Comparison of ENCODE assay signal across 16 cellular contexts in genomic region chr21:33847586-33848251, GRCh38.
DNase-seq lines count a peak whose midpoint lies in the region; ATAC-seq and TF ChIP-seq lines count a peak whose summit lies in the region.
"Had no signal": no experiment of that assay in that cellular context is flagged by ENCODE, and none has a peak within 500 bp of the region (broad histone marks: within the 10 kb centered on the region; RNA-seq: fewer than 3 reads in every experiment).

No MANE protein-coding gene starts in this region.

- WGBS in suprapubic skin = 92% methylated on average over 17 of the region's 19 CpGs

- no peak for ATAC-seq in HG03457 (IDR thresholded peaks at IDR 0.05; ENCODE audit: unreplicated experiment)
- ATAC-seq in left lung = no peak
- ATAC-seq: A549 had no signal

- no peaks in the 10 kb centered on the region; the same call in 1 of the 2 replicates for H3K36me3 ChIP-seq in OCI-LY1 (ENCODE audit: insufficient read depth, low read length)
- H3K36me3 ChIP-seq in SU-DHL-6 (ENCODE audit: low read length) = no peaks in the 10 kb centered on the region
- no peaks in the 10 kb centered on the region for H3K36me3 ChIP-seq in skeletal muscle tissue (ENCODE audit: control insufficient read depth in 3 of 3, insufficient read depth in 3 of 3, low read length in 3 of 3)
- H3K36me3 ChIP-seq in suprapubic skin = no peaks in the 10 kb centered on the region
- H3K36me3 ChIP-seq in left lung = no peaks in the 10 kb centered on the region
- H3K36me3 ChIP-seq: SJSA1 had no signal

- H3K9me3 ChIP-seq in OCI-LY1 (ENCODE audit: low read length) (no peaks in the 10 kb centered on the region), SU-DHL-6 (ENCODE audit: insufficient read depth, low read length) (no peaks in the 10 kb centered on the region), skeletal muscle tissue (ENCODE audit: control insufficient read depth in 3 of 3, low read length in 3 of 3) (no peaks in the 10 kb centered on the region), suprapubic skin (peaks cover 3% of the 10 kb centered on the region), left lung (no peaks in the 10 kb centered on the region)
- H3K9me3 ChIP-seq: A549, SJSA1 had no signal

- H3K4me3 Mint-ChIP-seq in nephron progenitor cell = no peak overlapping the region
- H3K4me3 Mint-ChIP-seq: CD8-positive, alpha-beta memory T cell had no signal

- peaks cover 44% of the 10 kb centered on the region for H3K4me1 Mint-ChIP-seq in nephron progenitor cell
- H3K4me1 Mint-ChIP-seq: CD8-positive, alpha-beta memory T cell had no signal

- H4K20me1 ChIP-seq in OCI-LY1 (ENCODE audit: insufficient read depth, low read length) (no peaks in the 10 kb centered on the region), SU-DHL-6 (ENCODE audit: low read depth, low read length) (no peaks in the 10 kb centered on the region)

- H3K4me1 ChIP-seq in OCI-LY1 (ENCODE audit: insufficient read depth, low read length, severe bottlenecking) (peaks cover 12% of the 10 kb centered on the region), skeletal muscle tissue (ENCODE audit: control insufficient read depth in 3 of 3, insufficient read depth in 3 of 3, low read length in 3 of 3) (peaks cover 21 to 24% (median 23%) of the 10 kb centered on the region in 3 donors), suprapubic skin (peaks cover 10% of the 10 kb centered on the region), left lung (peaks cover 4 to 14% of the 10 kb centered on the region in 2 donors)
- H3K4me1 ChIP-seq: A549 had no signal

- TF ChIP-seq EP300 in suprapubic skin (IDR thresholded peaks at IDR 0.05) = no peak

- H3K27ac ChIP-seq in OCI-LY1 (ENCODE audit: low read depth, low read length, poor library complexity, severe bottlenecking) = no peak overlapping the region
- no peak overlapping the region for H3K27ac ChIP-seq in SU-DHL-6 (ENCODE audit: low read depth, low read length)
- peak overlapping the region; percentile 44 for H3K27ac ChIP-seq in skeletal muscle tissue (ENCODE audit: low read depth, low read length)
- H3K27ac ChIP-seq in suprapubic skin = no peak overlapping the region
- no peak overlapping the region for H3K27ac ChIP-seq in left lung
- H3K27ac ChIP-seq: A549, GM23248, SJSA1 had no signal

- H3K9me2 ChIP-seq in OCI-LY1 (ENCODE audit: low read depth, low read length) = no peaks in the 10 kb centered on the region
- no peaks in the 10 kb centered on the region for H3K9me2 ChIP-seq in SU-DHL-6 (replicated peaks; ENCODE audit: insufficient read depth, low read length)

- H3K79me2 ChIP-seq in OCI-LY1 (ENCODE audit: insufficient read depth, low read length) (no peaks in the 10 kb centered on the region), SU-DHL-6 (ENCODE audit: insufficient read depth, low read length) (no peaks in the 10 kb centered on the region)

- no peak for TF ChIP-seq CTCF in OCI-LY1 (IDR thresholded peaks at IDR 0.05; ENCODE audit: low read length)
- TF ChIP-seq CTCF in SU-DHL-6 (IDR thresholded peaks at IDR 0.05; ENCODE audit: insufficient read depth, low read length, poor library complexity, severe bottlenecking) = no peak
- no peak for TF ChIP-seq CTCF in nephron progenitor cell (IDR thresholded peaks at IDR 0.05)
- TF ChIP-seq CTCF in suprapubic skin (IDR thresholded peaks at IDR 0.05) = no peak
- no peak for TF ChIP-seq CTCF in left lung (IDR thresholded peaks at IDR 0.05)

- H3K27ac Mint-ChIP-seq in nephron progenitor cell = peak overlapping the region; percentile 83
- H3K27ac Mint-ChIP-seq: CD8-positive, alpha-beta memory T cell had no signal

- peaks cover 13% of the 10 kb centered on the region for H3K9me3 Mint-ChIP-seq in nephron progenitor cell

- H2AFZ ChIP-seq in OCI-LY1 (ENCODE audit: low read length) (no peak overlapping the region), SU-DHL-6 (ENCODE audit: low read depth, low read length, severe bottlenecking) (peak overlapping the region; percentile 75)
- H2AFZ ChIP-seq: GM23248 had no signal

- DNase-seq in nephron progenitor cell = no peak
- DNase-seq in suprapubic skin (ENCODE audit: low spot score in 2 of 2) = no peak
- no peak for DNase-seq in left lung
- DNase-seq: C1 segment of cervical spinal cord; CD8-positive, alpha-beta memory T cell; GM23248; NCI-H2171 treated with DMSO at 0.1 percent for 48 hours; NK-92 treated with Interleukin-12 subunit alpha and Interleukin-12 subunit beta, amount 100 ng/mL, for 24 hours; OCI-M1; RPMI8226 had no signal

- H3K4me2 ChIP-seq in OCI-LY1 (ENCODE audit: low read length) (peak overlapping the region; percentile 49; the same call in 1 of the 2 replicates), SU-DHL-6 (ENCODE audit: low read depth, low read length, poor library complexity, severe bottlenecking) (peak overlapping the region; percentile 22)
- H3K4me2 ChIP-seq: A549 had no signal

- no peaks in the 10 kb centered on the region for H3F3A ChIP-seq in OCI-LY1 (ENCODE audit: insufficient read depth, low read length)
- no peaks in the 10 kb centered on the region for H3F3A ChIP-seq in SU-DHL-6 (ENCODE audit: insufficient read depth)

- H3K27me3 Mint-ChIP-seq in nephron progenitor cell (ENCODE audit: low read depth, poor library complexity) = peaks cover 5% of the 10 kb centered on the region

- intact Hi-C loops in left lung (cut with DNase I) = no loop called here

- H3K27me3 ChIP-seq in OCI-LY1 (ENCODE audit: insufficient read depth, low read length) = peaks cover 3% of the 10 kb centered on the region
- H3K27me3 ChIP-seq in SU-DHL-6 (ENCODE audit: low read length) = no peaks in the 10 kb centered on the region
- H3K27me3 ChIP-seq in skeletal muscle tissue (ENCODE audit: control insufficient read depth in 3 of 3, insufficient read depth in 3 of 3, low read length in 3 of 3) = no peaks in the 10 kb centered on the region
- no peaks in the 10 kb centered on the region for H3K27me3 ChIP-seq in suprapubic skin
- H3K27me3 ChIP-seq in left lung = no peaks in the 10 kb centered on the region
- H3K27me3 ChIP-seq: SJSA1 had no signal

- peaks cover 8% of the 10 kb centered on the region for H3K36me3 Mint-ChIP-seq in nephron progenitor cell (ENCODE audit: low read depth)

- no peak overlapping the region for H3K9ac ChIP-seq in OCI-LY1 (ENCODE audit: low read length)
- H3K9ac ChIP-seq in SU-DHL-6 (ENCODE audit: low read length) = no peak overlapping the region
- H3K9ac ChIP-seq in skeletal muscle tissue (ENCODE audit: low read depth in 1 of 3, low read length in 3 of 3) = peak overlapping the region in 2 of 3 donors; percentile 0 to 34
- H3K9ac ChIP-seq: GM23248 had no signal

- TF ChIP-seq POLR2A in suprapubic skin (IDR thresholded peaks at IDR 0.05) = no peak

- H3K4me3 ChIP-seq in OCI-LY1 (ENCODE audit: low read depth, low read length, poor library complexity, severe bottlenecking) (no peak overlapping the region), SU-DHL-6 (ENCODE audit: insufficient read depth, low read length, poor library complexity, severe bottlenecking) (no peak overlapping the region), skeletal muscle tissue (ENCODE audit: low read length in 3 of 3) (peak overlapping the region in 2 of 3 donors; percentile 21 to 30), suprapubic skin (no peak overlapping the region), left lung (no peak overlapping the region)
- H3K4me3 ChIP-seq: A549, GM23248, SJSA1 had no signal

Comparison
In these comparisons a context has a peak if more than half of its experiments do, and no peak if none do; other contexts are left out.
1. H3K4me3 ChIP-seq: peak in skeletal muscle tissue (2 of 3); none in OCI-LY1 (single experiment), SU-DHL-6 (single experiment), suprapubic skin (single experiment) and left lung (0 of 2).
2. H3K9ac ChIP-seq: peak in skeletal muscle tissue (2 of 3); none in OCI-LY1 (single experiment) and SU-DHL-6 (single experiment).